In genomic region chr3:120705851-120706582, GRCh38 we compare ENCODE assay signal across 15 cellular contexts. TPM values are rescaled to one million over a fixed set of nuclear protein-coding genes. Genes with fewer than 3 reads are reported as not detected.
"Had no signal": no experiment of that assay in that cellular context is flagged by ENCODE, and none has a peak within 500 bp of the region (broad histone marks: within the 10 kb centered on the region; RNA-seq: fewer than 3 reads in every experiment).

No MANE protein-coding gene starts in this region.

- H3K4me1 ChIP-seq: gastroesophageal sphincter had no signal

- ATAC-seq: gastroesophageal sphincter, natural killer cell had no signal

- H3K27me3 ChIP-seq: brain microvascular endothelial cell, gastroesophageal sphincter had no signal

- H3K36me3 ChIP-seq: brain microvascular endothelial cell had no signal

- H3K27ac ChIP-seq: brain microvascular endothelial cell, gastroesophageal sphincter had no signal

- H3K4me3 ChIP-seq: gastroesophageal sphincter had no signal

- DNase-seq: activated CD4-positive, CD25-positive, alpha-beta regulatory T cell treated with anti-CD3 and anti-CD28 coated beads, Interleukin-2, amount 50 U/mL, for 72 hours; activated naive CD8-positive, alpha-beta T cell treated with anti-CD3 and anti-CD28 coated beads for 36 hours; anterior cingulate cortex; brain microvascular endothelial cell; cerebellar nuclear complex; effector CD8-positive, alpha-beta T cell; islet precursor cell; mesenchymal stem cell; natural killer cell; retina; stimulated activated CD4-positive, alpha-beta T cell treated with anti-CD3 and anti-CD28 coated beads, Interleukin-4, amount 100 ng/mL, for 1 hour; stimulated activated naive B cell treated with anti-CD40 and anti-IgM and Interleukin-4, amounts not matched to agents 10 μg/mL and 1 μg/mL and 100 μg/mL, for 72 hours; trophoblast cell had no signal

RNA-seq across cellular contexts. Expression of gene HGD, which starts 24.0 kb away (rescaled TPM):
- total RNA-seq: gastroesophageal sphincter, skeletal muscle tissue had no signal
